8 cellular contexts compared by ENCODE assay signal in genomic region chr2:112055833-112056625, GRCh38. TPM values are rescaled to one million over a fixed set of nuclear protein-coding genes. Genes with fewer than 3 reads are reported as not detected.
A peak's percentile ranks its signal among the peaks of the same experiment; 100 is the strongest.
DNase-seq lines count a peak whose midpoint lies in the region; ATAC-seq, FAIRE-seq and TF ChIP-seq lines count a peak whose summit lies in the region.

No MANE protein-coding gene starts in this region.

- peaks cover 23% of the 10 kb centered on the region in 2 experiments for H3K4me1 ChIP-seq in neutrophil (ENCODE audit: control insufficient read depth in 1 of 2, insufficient read depth in 1 of 2, low read depth in 1 of 2, low read length in 1 of 2)

- H3K27ac ChIP-seq in neutrophil = peak overlapping the region; percentile 89

- peaks cover 38% of the 10 kb centered on the region for H3K4me1 Mint-ChIP-seq in activated naive CD8-positive, alpha-beta T cell (ENCODE audit: low read depth)
- H3K4me1 Mint-ChIP-seq in glutamatergic neuron (ENCODE audit: low read depth, unreplicated experiment) = peaks cover 2% of the 10 kb centered on the region

- H3K9me3 ChIP-seq in neutrophil = no peaks in the 10 kb centered on the region

- H3K27ac Mint-ChIP-seq in activated naive CD8-positive, alpha-beta T cell = peak overlapping the region; percentile 94
- peak overlapping the region; percentile 46 for H3K27ac Mint-ChIP-seq in glutamatergic neuron (ENCODE audit: unreplicated experiment)

- peak; percentile 78 for DNase-seq in GM03348 (ENCODE audit: low spot score)
- peak; percentile 91 for DNase-seq in HT1080 (ENCODE audit: low read depth)
- peak; percentile 56 for DNase-seq in RCC 7860 (ENCODE audit: low spot score)
- DNase-seq in glutamatergic neuron = no peak

- peak; percentile 69 for FAIRE-seq in RCC 7860 (lab: Jason Lieb, UNC)

- peaks cover 14% of the 10 kb centered on the region for H3K36me3 ChIP-seq in neutrophil

- H3K4me3 ChIP-seq in neutrophil (ENCODE audit: low read depth in 1 of 2, low read length in 1 of 2) = peak overlapping the region; percentile 90 to 100

- peak overlapping the region; percentile 93 for H3K4me3 Mint-ChIP-seq in activated naive CD8-positive, alpha-beta T cell
- H3K4me3 Mint-ChIP-seq in glutamatergic neuron (ENCODE audit: unreplicated experiment) = peak overlapping the region; percentile 97

- H3K36me3 Mint-ChIP-seq in activated naive CD8-positive, alpha-beta T cell = peaks cover 3% of the 10 kb centered on the region
- H3K36me3 Mint-ChIP-seq in glutamatergic neuron (ENCODE audit: unreplicated experiment) = no peaks in the 10 kb centered on the region

- no peaks in the 10 kb centered on the region for H3K9me3 Mint-ChIP-seq in activated naive CD8-positive, alpha-beta T cell (ENCODE audit: low read depth)
- peaks cover 3% of the 10 kb centered on the region for H3K9me3 Mint-ChIP-seq in glutamatergic neuron (ENCODE audit: unreplicated experiment)

- no peak for TF ChIP-seq CTCF in glutamatergic neuron (IDR thresholded peaks at IDR 0.05; ENCODE audit: partially characterized antibody, unreplicated experiment)
- no peak for TF ChIP-seq CTCF in neutrophil (IDR thresholded peaks at IDR 0.05)

- H3K27me3 ChIP-seq in neutrophil = no peaks in the 10 kb centered on the region

- ATAC-seq in GM19463 (IDR thresholded peaks at IDR 0.05; ENCODE audit: unreplicated experiment) (no peak), HG03108 (IDR thresholded peaks at IDR 0.05; ENCODE audit: unreplicated experiment) (no peak)

- no peaks in the 10 kb centered on the region for H3K27me3 Mint-ChIP-seq in activated naive CD8-positive, alpha-beta T cell
- peaks cover 4% of the 10 kb centered on the region for H3K27me3 Mint-ChIP-seq in glutamatergic neuron (ENCODE audit: unreplicated experiment)

RNA-seq across cellular contexts. Expression of gene TMEM87B, which starts 1.0 kb away (rescaled TPM):
- total RNA-seq in HT1080 (2014; rRNA removed; shearing (Covaris generic)) = 11.7 and 15.4 TPM in 2 replicates
- polyA plus RNA-seq in HT1080 (2015; cell fraction: cytosol; rRNA removed) = 12.5 and 16.3 TPM in 2 replicates
- polyA plus RNA-seq in HT1080 (2015; cell fraction: nucleus; rRNA removed) = 39.5 and 42.6 TPM in 2 replicates
- 8.6 TPM for total RNA-seq in glutamatergic neuron (ENCODE audit: unreplicated experiment)
